ENCODE assay signal across 1 cellular context in genomic region chr5:96741911-96742310, GRCh38.
A peak's percentile ranks its signal among the peaks of the same experiment; 100 is the strongest.
TF ChIP-seq lines count a peak whose summit lies in the region.

No MANE protein-coding gene starts in this region.

TF ChIP-seq in K562, 482 proteins besides CTCF, POLR2A, EP300 and RAD21 (continued from another document and continues in another):
- no peak for TF ChIP-seq PHB (CRISPR knock-in tag; IDR thresholded peaks at IDR 0.05)
- peak; percentile 73; the same call in 1 of the 2 replicates for TF ChIP-seq KLF16 (IDR thresholded peaks at IDR 0.05)
- TF ChIP-seq ILK (tag; IDR thresholded peaks at IDR 0.05; ENCODE audit: borderline replicate concordance, low read depth): no peak
- peak; percentile 23; the same call in 1 of the 2 replicates for TF ChIP-seq PHF8 (IDR thresholded peaks at IDR 0.05; ENCODE audit: borderline replicate concordance, low read length)
- TF ChIP-seq PPARD (CRISPR knock-in tag; IDR thresholded peaks at IDR 0.05): no peak
- no peak for TF ChIP-seq ZNF717 (CRISPR knock-in tag; IDR thresholded peaks at IDR 0.05)
- peak; percentile 42; the same call in 1 of the 2 replicates for TF ChIP-seq GATA2 (CRISPR knock-in tag; IDR thresholded peaks at IDR 0.05)
- peak; percentile 40; the same call in 1 of the 2 replicates for TF ChIP-seq MAX (CRISPR knock-in tag; IDR thresholded peaks at IDR 0.05)
- peak; percentile 67 for TF ChIP-seq JUND (IDR thresholded peaks at IDR 0.05; ENCODE audit: borderline replicate concordance, low read depth, low read length)
- peak; percentile 62; the same call in 1 of the 3 replicates for TF ChIP-seq JUND (tag; IDR thresholded peaks at IDR 0.05; ENCODE audit: borderline replicate concordance, low read depth, low read length)
- TF ChIP-seq ESRRA (IDR thresholded peaks at IDR 0.05; ENCODE audit: borderline replicate concordance, low read depth): no peak
- no peak for TF ChIP-seq ZNF274 (IDR thresholded peaks at IDR 0.05; ENCODE audit: borderline replicate concordance, low read depth, low read length)
- TF ChIP-seq TEAD1 (CRISPR knock-in tag; IDR thresholded peaks at IDR 0.05): no peak
- TF ChIP-seq ZNF324 (CRISPR knock-in tag; IDR thresholded peaks at IDR 0.05): no peak
- TF ChIP-seq TAF7 (tag; IDR thresholded peaks at IDR 0.05): no peak
- peak; percentile 73 for TF ChIP-seq MEIS2 (IDR thresholded peaks at IDR 0.05; ENCODE audit: partially characterized antibody)
- no peak for TF ChIP-seq ZFX (CRISPR knock-in tag; IDR thresholded peaks at IDR 0.05)
- no peak for TF ChIP-seq ILF3 (IDR thresholded peaks at IDR 0.05; ENCODE audit: borderline replicate concordance)
- peak in 1 of 2 experiments; percentile 64; a peak in 2 of 4 replicates for TF ChIP-seq MNT (conservative IDR thresholded peaks at IDR 0.05)
- TF ChIP-seq MTA2 (IDR thresholded peaks at IDR 0.05; ENCODE audit: low read depth): peak; percentile 38
- peak; percentile 30; the same call in 1 of the 2 replicates for TF ChIP-seq MYBL2 (IDR thresholded peaks at IDR 0.05; ENCODE audit: low read depth)
- TF ChIP-seq MYBL2 (CRISPR knock-in tag; IDR thresholded peaks at IDR 0.05; ENCODE audit: borderline replicate concordance): no peak
- no peak for TF ChIP-seq PRMT5 (CRISPR knock-in tag; IDR thresholded peaks at IDR 0.05)
- no peak for TF ChIP-seq ZNF609 (CRISPR knock-in tag; IDR thresholded peaks at IDR 0.05; ENCODE audit: borderline replicate concordance)
- TF ChIP-seq SAFB2 (IDR thresholded peaks at IDR 0.05; ENCODE audit: borderline replicate concordance, low read depth, low read length, severe bottlenecking): no peak
- TF ChIP-seq MAZ (CRISPR knock-in tag; conservative IDR thresholded peaks at IDR 0.05 in 1 of 2, IDR thresholded peaks at IDR 0.05 in 1 of 2): 0 out of 4 replicates have a peak, but pooled peaks of 1 of the 2 experiments have one; percentile 48
- no peak for TF ChIP-seq SPI1 (IDR thresholded peaks at IDR 0.05; ENCODE audit: borderline replicate concordance, low read depth, low read length)
- peak; percentile 63 for TF ChIP-seq TBP (optimal IDR thresholded peaks at IDR 0.05; ENCODE audit: low read depth, low read length)
- TF ChIP-seq KDM2B (CRISPR knock-in tag; IDR thresholded peaks at IDR 0.05): no peak
- no peak for TF ChIP-seq ZMIZ1 (IDR thresholded peaks at IDR 0.05; ENCODE audit: low read depth in 2 of 2, low read length in 2 of 2)
- peak; percentile 79 for TF ChIP-seq DPF2 (IDR thresholded peaks at IDR 0.05)
- no peak for TF ChIP-seq SMC3 (conservative IDR thresholded peaks at IDR 0.05; ENCODE audit: insufficient read depth, low read depth, low read length)
- TF ChIP-seq ATF3 (IDR thresholded peaks at IDR 0.05): no peak
- TF ChIP-seq ATF3 (CRISPR knock-in tag; conservative IDR thresholded peaks at IDR 0.05): no peak
- TF ChIP-seq POLR2AphosphoS5 (IDR thresholded peaks at IDR 0.05; ENCODE audit: control insufficient read depth, insufficient read depth, low read depth, low read length): peak; percentile 83
- peak; percentile 49; the same call in 1 of the 2 replicates for TF ChIP-seq MTA3 (IDR thresholded peaks at IDR 0.05; ENCODE audit: borderline replicate concordance)
- TF ChIP-seq IRF9 (tag; IDR thresholded peaks at IDR 0.05): no peak
- peak; percentile 81 for TF ChIP-seq TCF3 (CRISPR knock-in tag; IDR thresholded peaks at IDR 0.05)
- TF ChIP-seq VEZF1 (CRISPR knock-in tag; IDR thresholded peaks at IDR 0.05): peak; percentile 37
- no peak for TF ChIP-seq FOXK1 (CRISPR knock-in tag; IDR thresholded peaks at IDR 0.05; ENCODE audit: borderline replicate concordance)
- TF ChIP-seq SRF (CRISPR knock-in tag; IDR thresholded peaks at IDR 0.05): no peak
- peak in 1 of 2 experiments; percentile 42; a peak in 1 of 4 replicates for TF ChIP-seq HDAC1 (IDR thresholded peaks at IDR 0.05)
- no peak for TF ChIP-seq ZBTB1 (CRISPR knock-in tag; IDR thresholded peaks at IDR 0.05; ENCODE audit: borderline replicate concordance, low read depth)
- TF ChIP-seq FOS (IDR thresholded peaks at IDR 0.05; ENCODE audit: extremely low read depth, insufficient read length): no peak
- TF ChIP-seq ELK3 (CRISPR knock-in tag; IDR thresholded peaks at IDR 0.05): no peak
- TF ChIP-seq GTF3C2 (IDR thresholded peaks at IDR 0.05; ENCODE audit: borderline replicate concordance, extremely low read depth, insufficient read length): no peak
- no peak for TF ChIP-seq POLR3A (IDR thresholded peaks at IDR 0.05; ENCODE audit: borderline replicate concordance, extremely low read depth, insufficient read depth, insufficient read length)
